In the genomic region with DNA sequence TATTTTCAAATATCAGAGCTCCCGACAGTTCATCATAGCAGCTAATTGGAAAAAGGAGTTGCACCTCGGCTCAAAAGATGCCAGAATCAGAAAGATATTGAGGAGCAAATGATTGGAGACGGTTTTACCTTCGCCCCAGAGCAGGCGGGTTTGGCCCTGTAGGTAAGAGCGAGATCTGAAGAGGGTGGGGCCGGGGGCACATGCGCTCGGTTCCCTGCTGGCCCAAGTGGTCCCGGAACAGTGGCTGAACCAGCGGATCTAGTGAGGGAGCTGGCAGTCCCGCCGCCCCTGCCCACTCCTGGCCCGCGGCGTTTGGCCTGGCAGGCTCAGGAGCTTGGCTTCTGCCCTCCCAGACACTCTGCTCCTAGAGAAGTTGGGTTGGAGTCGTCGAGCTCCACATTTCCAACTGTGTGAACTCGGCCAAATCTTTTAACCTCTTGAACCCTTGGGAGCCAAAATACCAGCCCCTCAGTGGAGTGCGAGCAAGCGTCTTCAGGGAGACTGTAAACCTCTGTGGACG, we compare ENCODE assay signal across 13 cellular contexts.
DNase-seq lines count a peak whose midpoint lies in the region; ATAC-seq and TF ChIP-seq lines count a peak whose summit lies in the region.
"Had no signal": no experiment of that assay in that cellular context is flagged by ENCODE, and none has a peak within 500 bp of the region (broad histone marks: within the 10 kb centered on the region; RNA-seq: fewer than 3 reads in every experiment).

No MANE protein-coding gene starts in this region.

- no peaks in the 10 kb centered on the region for H3K9me3 Mint-ChIP-seq in WTC11
- H3K9me3 Mint-ChIP-seq: CD8-positive, alpha-beta T cell had no signal

- CTCF ChIA-PET in WTC11 (lab: Charles Lee), result interaction anchor here (0.6 to 7.7 kb wide), 38 partner anchors 8 to 310 kb away, joined by 3 to 172 read pairs (median 8); partner anchors contain the start of genes POLG and TICRR

- no peak overlapping the region for H3K27ac Mint-ChIP-seq in WTC11
- H3K27ac Mint-ChIP-seq: B cell; CD8-positive, alpha-beta T cell; H9 had no signal

- TF ChIP-seq CTCF in WTC11 (IDR thresholded peaks at IDR 0.05), result no peak

- H3K36me3 ChIP-seq in iPS-15b (ENCODE audit: control insufficient read depth, insufficient read depth, low read length), result no peaks in the 10 kb centered on the region
- H3K36me3 ChIP-seq in neuronal stem cell (replicated peaks in 1 of 2; ENCODE audit: control insufficient read depth in 2 of 2, insufficient read depth in 2 of 2, low read length in 2 of 2), result no peaks in the 10 kb centered on the region
- H3K36me3 ChIP-seq: BLaER1 treated with 17β-estradiol and CSF1 and Interleukin-3, amounts not matched to agents 10 nM and 100 nM had no signal

- peaks cover 8% of the 10 kb centered on the region for H3K4me1 ChIP-seq in iPS-15b (ENCODE audit: control insufficient read depth, insufficient read depth, low read length)
- H3K4me1 ChIP-seq in neuronal stem cell (ENCODE audit: control insufficient read depth in 2 of 2, insufficient read depth in 1 of 2, low read depth in 1 of 2, low read length in 2 of 2), result peaks cover 9 to 20% of the 10 kb centered on the region in 2 donors
- H3K4me1 ChIP-seq: BLaER1 treated with 17β-estradiol and CSF1 and Interleukin-3, amounts not matched to agents 10 nM and 100 nM had no signal

- no peak overlapping the region for H2AFZ ChIP-seq in neuronal stem cell (ENCODE audit: low read length)
- H2AFZ ChIP-seq: GM23248 had no signal

- H2BK5ac ChIP-seq in neuronal stem cell (ENCODE audit: low read length), result no peak overlapping the region

- H2AK5ac ChIP-seq in neuronal stem cell (ENCODE audit: low read depth, low read length), result no peak overlapping the region

- H3K27me3 ChIP-seq in iPS-15b (ENCODE audit: control insufficient read depth, insufficient read depth, low read length), result peaks cover 96% of the 10 kb centered on the region
- peaks cover 7 to 83% (median 61%) of the 10 kb centered on the region in 3 experiments for H3K27me3 ChIP-seq in neuronal stem cell (ENCODE audit: control insufficient read depth in 3 of 3, insufficient read depth in 3 of 3, low read depth in 1 of 3, low read length in 3 of 3)

- peak overlapping the region; percentile 44 for H3K23ac ChIP-seq in neuronal stem cell (ENCODE audit: low read depth, low read length, poor library complexity)

- no peak overlapping the region for H3K4ac ChIP-seq in neuronal stem cell (ENCODE audit: low read length)

- H3K4me2 ChIP-seq in neuronal stem cell (ENCODE audit: insufficient read depth, low read length, poor library complexity, severe bottlenecking), result no peak overlapping the region
- H3K4me2 ChIP-seq: BLaER1 treated with 17β-estradiol and CSF1 and Interleukin-3, amounts not matched to agents 10 nM and 100 nM had no signal

- DNase-seq in WTC11 (ENCODE audit: low spot score), result no peak
- DNase-seq in neuronal stem cell (ENCODE audit: low spot score), result no peak
- DNase-seq in activated gamma-delta T cell treated with Interleukin-2 at 50 U/mL for 16 hours, result no peak
- DNase-seq: Calu3; CD8-positive, alpha-beta T cell; DND-41; GM23248; H9 had no signal

- peaks cover 17% of the 10 kb centered on the region for H3K4me1 Mint-ChIP-seq in WTC11

- no peak overlapping the region for H2BK120ac ChIP-seq in neuronal stem cell (ENCODE audit: low read depth, low read length)

- H3K18ac ChIP-seq in neuronal stem cell (ENCODE audit: low read length), result no peak overlapping the region

- peaks cover 99% of the 10 kb centered on the region for H3K27me3 Mint-ChIP-seq in WTC11 (ENCODE audit: low read depth)

- H3K27ac ChIP-seq in neuronal stem cell (replicated peaks; ENCODE audit: low read length), result no peak overlapping the region
- H3K27ac ChIP-seq: BLaER1 treated with 17β-estradiol and CSF1 and Interleukin-3, amounts not matched to agents 10 nM and 100 nM; GM23248 had no signal

- no peak overlapping the region for H4K8ac ChIP-seq in neuronal stem cell (ENCODE audit: low read depth, low read length)

- H3K79me1 ChIP-seq in neuronal stem cell (ENCODE audit: low read depth, low read length), result no peaks in the 10 kb centered on the region

- ATAC-seq in WTC11 (no peak), HG02852 (IDR thresholded peaks at IDR 0.05; ENCODE audit: unreplicated experiment) (no peak), GM19395 (IDR thresholded peaks at IDR 0.05; ENCODE audit: unreplicated experiment) (no peak)

- peak overlapping the region; percentile 13 for H3K4me3 Mint-ChIP-seq in WTC11
- H3K4me3 Mint-ChIP-seq: B cell; CD8-positive, alpha-beta T cell had no signal

- H3K14ac ChIP-seq in neuronal stem cell (ENCODE audit: low read length), result no peak overlapping the region

- no CpG with 5 or more reads among the region's 22 CpGs for WGBS in neuronal stem cell (ENCODE audit: extremely low coverage in 2 of 2, insufficient read length in 2 of 2, insufficient replicate concordance in 1 of 2), 2 donors

- H3K4me3 ChIP-seq in iPS-15b (ENCODE audit: low read depth, low read length) (peak overlapping the region; percentile 53), neuronal stem cell (ENCODE audit: low read length in 2 of 2) (no peak overlapping the region)
- H3K4me3 ChIP-seq: BLaER1 treated with 17β-estradiol and CSF1 and Interleukin-3, amounts not matched to agents 10 nM and 100 nM; GM23248 had no signal

- POLR2A ChIA-PET in WTC11 (lab: Charles Lee), result no interaction called here

- no peak overlapping the region for H4K91ac ChIP-seq in neuronal stem cell (ENCODE audit: low read depth, low read length, poor library complexity)

- H3K9ac ChIP-seq in iPS-15b (ENCODE audit: low read depth, low read length) (no peak overlapping the region), neuronal stem cell (ENCODE audit: low read depth, low read length, poor library complexity) (no peak overlapping the region)
- H3K9ac ChIP-seq: BLaER1 treated with 17β-estradiol and CSF1 and Interleukin-3, amounts not matched to agents 10 nM and 100 nM; GM23248 had no signal

- H3K9me3 ChIP-seq in iPS-15b (ENCODE audit: control insufficient read depth, insufficient read depth, low read length) (no peaks in the 10 kb centered on the region), neuronal stem cell (replicated peaks in 1 of 2; ENCODE audit: control insufficient read depth in 2 of 2, insufficient read depth in 1 of 2, low read depth in 1 of 2, low read length in 2 of 2) (no peaks in the 10 kb centered on the region)
- H3K9me3 ChIP-seq: BLaER1 treated with 17β-estradiol and CSF1 and Interleukin-3, amounts not matched to agents 10 nM and 100 nM had no signal

- H2BK15ac ChIP-seq in neuronal stem cell (ENCODE audit: low read length), result no peak overlapping the region

- no peak overlapping the region for H2BK12ac ChIP-seq in neuronal stem cell (ENCODE audit: low read length)

- no peaks in the 10 kb centered on the region for H3K36me3 Mint-ChIP-seq in WTC11
- H3K36me3 Mint-ChIP-seq: CD8-positive, alpha-beta T cell had no signal

TF ChIP-seq in WTC11, 78 proteins besides CTCF, POLR2A, EP300 and RAD21:
- TF ChIP-seq ELF4 (CRISPR knock-in tag; IDR thresholded peaks at IDR 0.05; ENCODE audit: low read depth) (no peak), AR (CRISPR knock-in tag; IDR thresholded peaks at IDR 0.05) (no peak), ZNF281 (CRISPR knock-in tag; IDR thresholded peaks at IDR 0.05) (no peak)
TF ChIP-seq in WTC11: peak in this region for 0.
